ENCODE assay signal across 20 cellular contexts in the genomic region with DNA sequence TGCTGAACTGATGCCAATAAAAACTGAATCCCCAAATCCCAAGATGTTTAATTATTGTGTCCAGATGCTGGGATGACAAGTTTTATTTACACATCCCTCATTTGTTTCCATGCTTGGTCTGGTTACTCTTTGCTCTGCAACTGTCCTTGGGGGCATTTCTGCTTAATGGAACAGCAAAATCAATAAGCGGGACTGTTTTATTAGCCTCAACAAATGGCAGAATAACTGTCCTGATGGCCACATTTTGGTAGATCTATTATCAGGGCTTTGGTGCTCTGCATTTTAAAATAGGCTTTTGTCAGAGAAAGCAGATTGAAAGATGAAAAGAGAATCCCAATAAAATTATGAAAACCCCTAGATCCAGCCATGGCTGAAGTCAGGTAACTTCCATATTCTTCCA.
"Had no signal": no experiment of that assay in that cellular context is flagged by ENCODE, and none has a peak within 500 bp of the region (broad histone marks: within the 10 kb centered on the region; RNA-seq: fewer than 3 reads in every experiment).

No MANE protein-coding gene starts in this region.

- H3K9me3 ChIP-seq: gastroesophageal sphincter, psoas muscle, spleen, tibial artery, upper lobe of left lung, uterus had no signal

- H3K36me3 ChIP-seq: gastroesophageal sphincter, spleen, tibial artery, upper lobe of left lung, uterus had no signal

- H3K27ac ChIP-seq: dorsolateral prefrontal cortex, gastroesophageal sphincter, hepatocyte, psoas muscle, spleen, tibial artery, upper lobe of left lung, uterus had no signal

- H3K4me3 ChIP-seq: dorsolateral prefrontal cortex, gastroesophageal sphincter, hepatocyte, psoas muscle, spleen, tibial artery, upper lobe of left lung, uterus had no signal

- H2AFZ ChIP-seq: hepatocyte had no signal

- H3K79me2 ChIP-seq: hepatocyte had no signal

- H3K4me1 ChIP-seq: psoas muscle, spleen, tibial artery, upper lobe of left lung, uterus had no signal

- DNase-seq: cortex of kidney; dorsolateral prefrontal cortex; effector CD8-positive, alpha-beta T cell; foreskin fibroblast; left colon; naive thymus-derived CD4-positive, alpha-beta T cell; nephron progenitor cell; psoas muscle; spleen; stimulated activated CD4-positive, alpha-beta T cell treated with anti-CD3 and anti-CD28 coated beads, Interleukin-15, amount 100 ng/mL, for 24 hours; stimulated activated CD4-positive, alpha-beta T cell treated with anti-CD3 and anti-CD28 coated beads, Interleukin-1b, Interleukin-23, amount 100 ng/mL, for 48 hours; stimulated activated CD4-positive, alpha-beta T cell treated with anti-CD3 and anti-CD28 coated beads, Interleukin-4, amount 100 ng/mL, for 24 hours; tibial artery; upper lobe of left lung; uterus had no signal

- H3K27me3 ChIP-seq: dorsolateral prefrontal cortex, gastroesophageal sphincter, hepatocyte, spleen, tibial artery, upper lobe of left lung, uterus had no signal

- H3K4me2 ChIP-seq: hepatocyte had no signal

- ATAC-seq: esophagus mucosa; gastroesophageal sphincter; left colon; naive thymus-derived CD4-positive, alpha-beta T cell; psoas muscle; sciatic nerve; stimulated activated memory B cell treated with anti-CD40 and anti-IgM and Interleukin-4, amounts not matched to agents 10 μg/mL and 1 μg/mL and 100 μg/mL, for 72 hours had no signal
